Comparison of ENCODE assay signal across 24 cellular contexts in the genomic region with DNA sequence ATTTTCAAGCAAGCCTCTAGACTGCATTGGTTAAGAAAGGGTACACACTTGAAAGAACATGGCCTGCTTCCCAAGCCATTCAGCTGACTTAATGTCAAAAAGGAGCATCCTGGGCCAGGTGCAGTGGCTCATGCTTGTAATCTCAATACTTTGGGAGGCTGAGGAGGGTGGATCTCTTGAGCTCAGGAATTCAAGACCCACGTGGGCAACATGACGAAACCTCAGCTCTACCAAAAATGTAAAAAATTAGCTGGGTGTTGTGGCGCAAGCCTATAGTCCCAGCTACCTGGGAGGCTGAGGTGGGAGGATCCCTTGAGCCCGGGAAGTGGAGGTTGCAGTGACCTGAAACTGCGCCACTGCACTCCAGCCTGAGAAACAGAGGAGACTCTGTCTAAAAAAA.
"Had no signal": no experiment of that assay in that cellular context is flagged by ENCODE, and none has a peak within 500 bp of the region (broad histone marks: within the 10 kb centered on the region; RNA-seq: fewer than 3 reads in every experiment).

No MANE protein-coding gene starts in this region.

- H3K9me3 ChIP-seq: colonic mucosa, prostate gland, thyroid gland had no signal

- ATAC-seq: foreskin keratinocyte; gastroesophageal sphincter; heart left ventricle; left lobe of liver; mucosa of descending colon; natural killer cell treated with Interleukin-12 subunit alpha and Interleukin-12 subunit beta and Interleukin-15 and Interleukin-18, amount 100 ng/mL, for 72 hours; stimulated activated effector memory CD8-positive, alpha-beta T cell treated with anti-CD3 and anti-CD28 coated beads, Interleukin-12 subunit alpha, Interleukin-12 subunit beta, amount 100 ng/mL, for 72 hours had no signal

- DNase-seq: colonic mucosa; effector CD8-positive, alpha-beta T cell; endodermal cell; foreskin keratinocyte; heart left ventricle; kidney; mucosa of descending colon; naive B cell; sigmoid colon; stimulated activated CD4-positive, alpha-beta T cell treated with anti-CD3 and anti-CD28 coated beads, Interleukin-2, amount 100 ng/mL, for 24 hours; stimulated activated CD4-positive, alpha-beta T cell treated with anti-CD3 and anti-CD28 coated beads, Interleukin-4, amount 100 ng/mL, for 24 hours; stimulated activated naive CD4-positive, alpha-beta T cell treated with Interleukin-2 at 50 U/mL for 16 hours; stomach; thyroid gland had no signal

- H3K27me3 ChIP-seq: colonic mucosa, esophagus muscularis mucosa, foreskin keratinocyte, gastroesophageal sphincter, heart left ventricle, hepatocyte, neutrophil, right atrium auricular region, sigmoid colon, stomach, thyroid gland had no signal

- H3K79me2 ChIP-seq: hepatocyte had no signal

- H3K27ac ChIP-seq: colonic mucosa, esophagus muscularis mucosa, foreskin keratinocyte, gastroesophageal sphincter, heart left ventricle, hepatocyte, neutrophil, prostate gland, right atrium auricular region, sigmoid colon, stomach, thyroid gland had no signal

- H3K4me3 ChIP-seq: colonic mucosa, esophagus muscularis mucosa, gastroesophageal sphincter, heart left ventricle, hepatocyte, lung, mucosa of descending colon, prostate gland, right atrium auricular region, sigmoid colon, stomach, thyroid gland had no signal

- H3K4me2 ChIP-seq: hepatocyte had no signal

- H2AFZ ChIP-seq: hepatocyte had no signal

- H3K36me3 ChIP-seq: colonic mucosa, esophagus muscularis mucosa, gastroesophageal sphincter, heart left ventricle, neutrophil, prostate gland, right atrium auricular region, sigmoid colon, stomach, thyroid gland had no signal

- H3K4me1 ChIP-seq: colonic mucosa, esophagus muscularis mucosa, gastroesophageal sphincter, prostate gland, right atrium auricular region, sigmoid colon, thyroid gland had no signal
